36 cellular contexts compared by ENCODE assay signal in genomic region chr9:132518626-132519025, GRCh38.
"Had no signal": no experiment of that assay in that cellular context is flagged by ENCODE, and none has a peak within 500 bp of the region (broad histone marks: within the 10 kb centered on the region; RNA-seq: fewer than 3 reads in every experiment).

No MANE protein-coding gene starts in this region.

- H3K36me3 ChIP-seq: MG63 had no signal

- H3K4me2 ChIP-seq: KMS-11 had no signal

- H3K9ac ChIP-seq: KMS-11 had no signal

- H3K27ac ChIP-seq: KMS-11 had no signal

- H3K4me3 ChIP-seq: MG63 had no signal

- H3K9me3 ChIP-seq: MG63 had no signal

- H3K27me3 ChIP-seq: MG63 had no signal

- DNase-seq: Karpas-422, Kasumi-1, MG63, MM.1S, MV-4-11, NCI-H1048, NCI-H1092, NCI-H1092 treated with DMSO at 0.1 percent for 48 hours, NCI-H1105, NCI-H1105 treated with DMSO at 0.1 percent for 48 hours, NCI-H1417, NCI-H1417 treated with DMSO at 0.1 percent for 48 hours, NCI-H1436, NCI-H1436 treated with DMSO at 0.1 percent for 48 hours, NCI-H146, NCI-H1694, NCI-H1694 treated with DMSO at 0.1 percent for 48 hours, NCI-H187, NCI-H187 treated with DMSO at 0.1 percent for 48 hours, NCI-H1930, NCI-H2029, NCI-H2029 treated with DMSO at 0.1 percent for 48 hours, NCI-H2081, NCI-H2081 treated with DMSO at 0.1 percent for 48 hours, NCI-H2107, NCI-H2171, NCI-H2171 treated with DMSO at 0.1 percent for 48 hours, NCI-H2227 treated with DMSO at 0.1 percent for 48 hours, NCI-H226, NCI-H345, NCI-H446, NCI-H446 treated with DMSO at 0.1 percent for 48 hours, NCI-H510A, NCI-H510A treated with DMSO at 0.1 percent for 48 hours, NCI-H524 had no signal
